In genomic region chr5:145853952-145854351, GRCh38 we compare ENCODE assay signal across 27 cellular contexts. TPM values are rescaled to one million over a fixed set of nuclear protein-coding genes. Genes with fewer than 3 reads are reported as not detected.
DNase-seq lines count a peak whose midpoint lies in the region; ATAC-seq, FAIRE-seq and TF ChIP-seq lines count a peak whose summit lies in the region.
"Had no signal": no experiment of that assay in that cellular context is flagged by ENCODE, and none has a peak within 500 bp of the region (broad histone marks: within the 10 kb centered on the region; RNA-seq: fewer than 3 reads in every experiment).

No MANE protein-coding gene starts in this region.

- H3K4me2 ChIP-seq in K562 (ENCODE audit: insufficient read depth, low read length) = no peak overlapping the region
- H3K4me2 ChIP-seq: BLaER1 had no signal

- in situ Hi-C loops in K562 (cut with MboI) = no loop called here
- in situ Hi-C loops in transverse colon (cut with MboI; ENCODE audit: low pct_ligation_motif_present in 1 of 4, low pct_unique_long_range_greater_than_20kb in 1 of 4, low sequenced_read_pairs in 3 of 4) = no loop called here

- H3K9me1 ChIP-seq in K562 (ENCODE audit: control insufficient read depth, insufficient read depth, low read length) = no peaks in the 10 kb centered on the region

- CTCF ChIA-PET in K562 (lab: Yijun Ruan, JAX; ENCODE audit: low intra/inter-chr PET ratio) = no interaction called here

- H3K9ac ChIP-seq in K562 (ENCODE audit: insufficient read depth in 1 of 2, low read depth in 2 of 2, low read length in 2 of 2) = peak overlapping the region in 1 of 2 experiments; percentile 60; a peak in 2 of 4 replicates
- H3K9ac ChIP-seq: BLaER1 had no signal

- H3K9me3 ChIP-seq in K562 (replicated peaks; ENCODE audit: control insufficient read depth, insufficient read depth, low read depth, low read length) (no peaks in the 10 kb centered on the region), transverse colon (no peaks in the 10 kb centered on the region)
- H3K9me3 ChIP-seq: BLaER1 had no signal

- FAIRE-seq in K562 (lab: Jason Lieb, UNC) = no peak
- FAIRE-seq: G401.6, GM12892 had no signal

- no peaks in the 10 kb centered on the region for H3K27me3 ChIP-seq in K562 (ENCODE audit: control insufficient read depth in 2 of 2, insufficient read depth in 2 of 2, low read length in 2 of 2)
- H3K27me3 ChIP-seq in transverse colon = no peaks in the 10 kb centered on the region
- H3K27me3 ChIP-seq: BLaER1 had no signal

- ATAC-seq in K562 = no peak

- no peak for TF ChIP-seq RAD21 in K562 (CRISPR knock-in tag; conservative IDR thresholded peaks at IDR 0.05 in 1 of 2, IDR thresholded peaks at IDR 0.05 in 1 of 2)

- H3K4me3 ChIP-seq in K562 (no peak overlapping the region), transverse colon (no peak overlapping the region), foreskin fibroblast (ENCODE audit: low read depth in 1 of 2, low read length in 2 of 2) (no peak overlapping the region)
- H3K4me3 ChIP-seq: BLaER1, SK-N-MC had no signal

- DNase-seq in NCI-H1105 treated with DMSO at 0.1 percent for 48 hours (lab: John Stamatoyannopoulos, UW) (peak; percentile 7), NCI-H1105 (lab: John Stamatoyannopoulos, UW) (no peak), OCI-M1 (lab: John Stamatoyannopoulos, UW) (peak; percentile 46), K562 (ENCODE audit: extremely low read depth in 1 of 4, low spot score in 3 of 4) (no peak), transverse colon (no peak), NCI-H2196 (lab: John Stamatoyannopoulos, UW; ENCODE audit: unreplicated experiment) (no peak), GM19238 (ENCODE audit: insufficient read length, low spot score) (no peak), foreskin fibroblast (no peak)
- DNase-seq: CD4-positive, alpha-beta T cell; NCI-H1436 treated with DMSO at 0.1 percent for 48 hours; NCI-H1930; NCI-H2227 treated with DMSO at 0.1 percent for 48 hours; NCI-H510A; NCI-H748 treated with DMSO at 0.1 percent for 48 hours; RPMI8226; SHP77; T-helper 2 cell had no signal

- no peaks in the 10 kb centered on the region for H4K20me1 ChIP-seq in K562 (replicated peaks; ENCODE audit: control insufficient read depth, insufficient read depth, low read length)
- H4K20me1 ChIP-seq: BLaER1 had no signal

- TF ChIP-seq CTCF in K562 (IDR thresholded peaks at IDR 0.05 in 2 of 3, conservative IDR thresholded peaks at IDR 0.05 in 1 of 3; ENCODE audit: insufficient read depth in 2 of 3, low read depth in 1 of 3, low read length in 3 of 3) (no peak), transverse colon (IDR thresholded peaks at IDR 0.05) (no peak), foreskin fibroblast (IDR thresholded peaks at IDR 0.05; ENCODE audit: low read depth, low read length) (no peak)

- BruUV-seq in K562 (replicated peaks; lab: Mats Ljungman, UMichigan) = no TSS peak

- POLR2A ChIA-PET in K562 (lab: Yijun Ruan, JAX) = interaction anchor here (0.6 to 3.2 kb wide), 7 partner anchors 9 to 1538 kb away, joined by 3 to 19 read pairs (median 6); partner anchors contain the start of gene PRELID2

- H3K4me1 ChIP-seq in K562 (replicated peaks in 1 of 2; ENCODE audit: control insufficient read depth in 2 of 2, insufficient read depth in 2 of 2, low read length in 2 of 2) (peaks cover 14 to 49% of the 10 kb centered on the region in 2 experiments), transverse colon (peaks cover 0 to 32% (median 21%) of the 10 kb centered on the region in 4 donors)
- H3K4me1 ChIP-seq: BLaER1 had no signal

- H3K27ac ChIP-seq in K562 (ENCODE audit: extremely low read depth, low read depth, low read length) (peak overlapping the region; percentile 93), transverse colon (peak overlapping the region; percentile 80 to 83 (median 82))
- H3K27ac ChIP-seq: 22Rv1, BLaER1, HL-60, SK-N-MC had no signal

- intact Hi-C loops in K562 (cut with micrococcal nuclease) = loop anchor here (2.0 kb wide), 1 partner anchor 19 kb away; the partner anchor contains the start of gene PRELID2
- intact Hi-C loops in transverse colon (cut with DNase I; ENCODE audit: low total_unique reads) = no loop called here

- H3K36me3 ChIP-seq in K562 (ENCODE audit: control insufficient read depth, insufficient read depth, low read length) (no peaks in the 10 kb centered on the region), transverse colon (no peaks in the 10 kb centered on the region)
- H3K36me3 ChIP-seq: BLaER1 had no signal

- no peaks in the 10 kb centered on the region for H3K79me2 ChIP-seq in K562 (ENCODE audit: control insufficient read depth, insufficient read depth, low read length)

- H2AFZ ChIP-seq in K562 (ENCODE audit: low read depth, low read length) = peak overlapping the region; percentile 75

- TF ChIP-seq POLR2A in K562 (conservative IDR thresholded peaks at IDR 0.05) (no peak), transverse colon (IDR thresholded peaks at IDR 0.05) (no peak)

- no peak for TF ChIP-seq EP300 in K562 (IDR thresholded peaks at IDR 0.05; ENCODE audit: low read length)
- no peak for TF ChIP-seq EP300 in transverse colon (IDR thresholded peaks at IDR 0.05; ENCODE audit: low read depth)

- WGBS in K562 (ENCODE audit: insufficient coverage, low coverage, missing lambda C conversion rate) = 37% methylated on average over 3 of the region's 3 CpGs
- WGBS in transverse colon (ENCODE audit: low coverage in 1 of 2), 2 donors = 54 to 57% methylated on average over 3 of the region's 3 CpGs

TF ChIP-seq in K562, 482 proteins besides CTCF, POLR2A, EP300 and RAD21:
- no peak for TF ChIP-seq PYGO2 (tag; IDR thresholded peaks at IDR 0.05)
- TF ChIP-seq NFXL1 (CRISPR knock-in tag; IDR thresholded peaks at IDR 0.05) = no peak
- TF ChIP-seq ZFP1 (CRISPR knock-in tag; IDR thresholded peaks at IDR 0.05) = no peak
- no peak for TF ChIP-seq SLC30A9 (CRISPR knock-in tag; IDR thresholded peaks at IDR 0.05)
- no peak for TF ChIP-seq ZNF282 (CRISPR knock-in tag; IDR thresholded peaks at IDR 0.05)
- no peak for TF ChIP-seq ZBTB33 (CRISPR knock-in tag; IDR thresholded peaks at IDR 0.05)
- TF ChIP-seq SRSF9 (IDR thresholded peaks at IDR 0.05; ENCODE audit: borderline replicate concordance, low read depth, low read length) = no peak
- TF ChIP-seq GTF2A2 (tag; IDR thresholded peaks at IDR 0.05) = peak; percentile 33; the same call in 1 of the 2 replicates

RNA-seq across cellular contexts. Expression of gene PRELID2, which starts 18.8 kb away (rescaled TPM):
- total RNA-seq in K562 (2011; cell fraction: chromatin; rRNA removed; ENCODE audit: low replicate concordance) = 98.0 and 157 TPM in 2 replicates
- 44.4 and 52.9 TPM in 2 replicates for total RNA-seq in K562 (2011; cell fraction: nucleolus; rRNA removed)
- total RNA-seq in K562 (2011; cell fraction: nucleoplasm; rRNA removed) = 98.7 and 150 TPM in 2 replicates
- 42.7 and 68.2 TPM in 2 replicates for total RNA-seq in K562 (2014; rRNA removed)
- 34.1 and 36.8 TPM in 2 replicates for total RNA-seq in K562 (2014; rRNA removed; fragmentation: Illumina TruSeq; extraction: Trizol)
- total RNA-seq in K562 (2015; rRNA removed; fragmentation: Illumina TruSeq; extraction: Trizol) = 27.3 and 30.1 TPM in 2 replicates
- total RNA-seq in K562 (2021) = 20.1 and 23.7 TPM in 2 replicates
- 23.0 and 28.8 TPM in 2 replicates for polyA plus RNA-seq in K562 (2011; rRNA removed)
- 4.8 and 12.2 TPM in 2 replicates for polyA plus RNA-seq in K562 (2011; cell fraction: cytosol; rRNA removed)
- 24.7 and 26.4 TPM in 2 replicates for polyA plus RNA-seq in K562 (2011; cell fraction: nucleus; rRNA removed)
- 13.1 and 14.4 TPM in 2 replicates for polyA plus RNA-seq in K562 (2012)
- polyA plus RNA-seq in K562 (2014; fragmentation: Illumina TruSeq; extraction: Trizol) = 21.5 and 23.9 TPM in 2 replicates
- polyA plus RNA-seq in K562 (2014; fragmentation: Nextera tagmentation; extraction: Ambion mirVana) = 1 to 10 TPM; 6.4 to 7.8 TPM
- 34.7 and 35.0 TPM in 2 replicates for polyA plus RNA-seq in K562 (2014; rRNA removed)
- 56.7 and 88.0 TPM in 2 replicates for polyA minus RNA-seq in K562 (2011; rRNA and poly(A)+ RNA removed)
- polyA minus RNA-seq in K562 (2011; cell fraction: cytosol; rRNA and poly(A)+ RNA removed) = 18.0 and 22.5 TPM in 2 replicates
- polyA minus RNA-seq in K562 (2011; cell fraction: nucleus; rRNA and poly(A)+ RNA removed) = 77.7 and 125 TPM in 2 replicates
- total RNA-seq in transverse colon = 100 to 1,000 TPM in 2 of 4 donors, 10 to 100 TPM in 2; 23.9 to 143 (median 106) TPM

RNA-seq across cellular contexts. Expression of gene GRXCR2, which starts 18.9 kb away (rescaled TPM):
- total RNA-seq in K562 (2011; cell fraction: chromatin; rRNA removed; ENCODE audit: low replicate concordance) = not detected in 2 replicates
- not detected in 2 replicates for total RNA-seq in K562 (2011; cell fraction: nucleolus; rRNA removed)
- total RNA-seq in K562 (2011; cell fraction: nucleoplasm; rRNA removed) = not detected in 2 replicates
- not detected in 2 replicates for total RNA-seq in K562 (2014; rRNA removed)
- not detected in 2 replicates for total RNA-seq in K562 (2014; rRNA removed; fragmentation: Illumina TruSeq; extraction: Trizol)
- total RNA-seq in K562 (2015; rRNA removed; fragmentation: Illumina TruSeq; extraction: Trizol) = not detected in 2 replicates
- total RNA-seq in K562 (2021) = not detected in 2 replicates
- not detected in 2 replicates for polyA plus RNA-seq in K562 (2011; rRNA removed)
- polyA plus RNA-seq in K562 (2011; cell fraction: cytosol; rRNA removed) = not detected in 2 replicates
- not detected in 2 replicates for polyA plus RNA-seq in K562 (2011; cell fraction: nucleus; rRNA removed)
- polyA plus RNA-seq in K562 (2012) = not detected in 2 replicates
- not detected in 2 replicates for polyA plus RNA-seq in K562 (2014; fragmentation: Illumina TruSeq; extraction: Trizol)
- polyA plus RNA-seq in K562 (2014; fragmentation: Nextera tagmentation; extraction: Ambion mirVana) = not detected
- not detected in 2 replicates for polyA plus RNA-seq in K562 (2014; rRNA removed)
- polyA minus RNA-seq in K562 (2011; rRNA and poly(A)+ RNA removed) = not detected in 2 replicates
- polyA minus RNA-seq in K562 (2011; cell fraction: cytosol; rRNA and poly(A)+ RNA removed) = not detected in 2 replicates
- not detected in 2 replicates for polyA minus RNA-seq in K562 (2011; cell fraction: nucleus; rRNA and poly(A)+ RNA removed)
- total RNA-seq in transverse colon = not detected
- total RNA-seq: CD4-positive, alpha-beta T cell; Daoy; HFFc6; HT1080; MCF 10A had no signal

Comparison
In these comparisons a context has a peak if more than half of its experiments do, and no peak if none do; other contexts are left out.
1. DNase-seq: peak in NCI-H1105 treated with DMSO at 0.1 percent for 48 hours (single experiment) and OCI-M1 (single experiment); none in NCI-H1105 (single experiment), K562 (0 of 4), transverse colon (single experiment), NCI-H2196 (single experiment), GM19238 (single experiment) and foreskin fibroblast (0 of 2).